Comparison of ENCODE assay signal across 1 cellular context in the genomic region with DNA sequence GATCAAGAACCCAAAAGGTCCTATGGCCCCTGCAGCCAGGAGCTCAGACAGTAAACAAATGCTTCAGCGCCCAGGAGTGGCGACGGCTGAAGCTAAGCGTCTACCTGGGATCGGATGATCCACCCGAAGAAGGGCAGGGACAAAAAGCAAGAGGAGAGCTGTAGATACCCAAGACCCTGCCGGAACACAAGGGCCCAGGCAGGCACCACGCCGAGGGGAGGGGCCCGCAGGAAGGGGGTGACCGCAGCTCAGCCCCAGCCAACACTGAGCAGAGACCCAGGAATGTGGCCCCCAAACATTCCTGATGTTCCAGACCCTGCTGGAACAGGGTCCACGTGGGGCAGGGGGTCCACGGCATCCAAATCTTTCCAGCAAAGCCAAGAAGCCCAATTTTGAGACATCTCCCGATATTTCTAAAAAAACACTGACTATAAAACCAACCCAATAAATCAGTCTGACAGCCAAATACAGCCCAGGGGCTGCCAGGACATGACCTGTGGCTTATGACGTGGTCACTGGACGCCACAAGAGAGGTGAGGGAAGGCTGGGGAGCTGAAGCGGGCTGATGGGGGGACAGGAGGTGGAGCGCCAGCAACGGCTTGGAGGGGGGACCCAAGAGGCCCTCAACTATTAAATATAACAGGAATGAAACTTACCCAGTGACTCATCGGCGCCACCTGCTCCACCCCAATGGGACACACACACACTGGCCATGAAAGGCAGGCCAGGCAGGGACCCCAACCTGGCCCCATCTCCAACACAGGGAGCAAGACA.
TF ChIP-seq lines count a peak whose summit lies in the region.

No MANE protein-coding gene starts in this region.

TF ChIP-seq in IMR-90, 13 proteins besides CTCF, POLR2A, EP300 and RAD21:
- TF ChIP-seq CEBPB (IDR thresholded peaks at IDR 0.05; ENCODE audit: low read depth, low read length) = no peak
- no peak for TF ChIP-seq BHLHE40 (IDR thresholded peaks at IDR 0.05; ENCODE audit: low read depth, low read length)
- no peak for TF ChIP-seq SMC3 (IDR thresholded peaks at IDR 0.05; ENCODE audit: low read depth, low read length)
- no peak for TF ChIP-seq MAFK (IDR thresholded peaks at IDR 0.05; ENCODE audit: low read depth, low read length)
- TF ChIP-seq FOS (IDR thresholded peaks at IDR 0.05; ENCODE audit: low read depth, low read length) = no peak
- no peak for TF ChIP-seq ELK1 (IDR thresholded peaks at IDR 0.05; ENCODE audit: borderline replicate concordance, low read depth, low read length)
- no peak for TF ChIP-seq MAZ (IDR thresholded peaks at IDR 0.05; ENCODE audit: borderline replicate concordance, low read depth, low read length)
- no peak for TF ChIP-seq MXI1 (IDR thresholded peaks at IDR 0.05; ENCODE audit: borderline replicate concordance, low read depth, low read length)
- no peak for TF ChIP-seq RCOR1 (IDR thresholded peaks at IDR 0.05; ENCODE audit: insufficient replicate concordance, low read length)
- no peak for TF ChIP-seq RFX5 (IDR thresholded peaks at IDR 0.05; ENCODE audit: low read depth, low read length)
